In genomic region chr6:52981215-52981910, GRCh38 we compare ENCODE assay signal across 18 cellular contexts.
"Had no signal": no experiment of that assay in that cellular context is flagged by ENCODE, and none has a peak within 500 bp of the region (broad histone marks: within the 10 kb centered on the region; RNA-seq: fewer than 3 reads in every experiment).

No MANE protein-coding gene starts in this region.

- H3K27me3 ChIP-seq: breast epithelium, gastrocnemius medialis, suprapubic skin, tibial nerve had no signal

- H3K4me1 ChIP-seq: breast epithelium, gastrocnemius medialis, prostate gland, suprapubic skin, tibial nerve had no signal

- ATAC-seq: activated naive CD4-positive, alpha-beta T cell treated with anti-CD3 and anti-CD28 coated beads, Interleukin-2, amount 50 U/mL, for 72 hours; gastrocnemius medialis; left ventricle myocardium superior; natural killer cell; stimulated activated naive CD8-positive, alpha-beta T cell treated with anti-CD3 and anti-CD28 coated beads, Interleukin-15, Interleukin-2, amounts not matched to agents 100 U/mL and 50 U/mL, for 24 hours; T-helper 17 cell had no signal

- H3K27me3 Mint-ChIP-seq: central memory CD8-positive, alpha-beta T cell had no signal

- H3K9me3 ChIP-seq: breast epithelium, gastrocnemius medialis, prostate gland, suprapubic skin, tibial nerve had no signal

- DNase-seq: activated CD4-positive, alpha-beta T cell treated with anti-CD3 and anti-CD28 coated beads, Interleukin-2, amount 10 ng/mL, durations not matched to agents 7 days and 5 days; activated gamma-delta T cell; activated T-cell treated with anti-CD3 and anti-CD28 coated beads, Interleukin-2, amount 50 U/mL, for 48 hours; effector memory CD4-positive, alpha-beta T cell; gastrocnemius medialis; left ventricle myocardium superior; midbrain; natural killer cell; stimulated activated CD4-positive, alpha-beta T cell treated with anti-CD3 and anti-CD28 coated beads, Interleukin-4, amount 100 ng/mL, for 4 hours; stimulated activated naive CD8-positive, alpha-beta T cell treated with anti-CD3 and anti-CD28 coated beads, Interleukin-15, Interleukin-2, amounts not matched to agents 100 U/mL and 50 U/mL, for 24 hours; SW 1271; T-helper 17 cell had no signal

- H3K4me3 Mint-ChIP-seq: activated CD4-positive, alpha-beta T cell treated with anti-CD3 and anti-CD28 coated beads, Interleukin-2, amount 10 ng/mL, durations not matched to agents 7 days and 5 days; central memory CD8-positive, alpha-beta T cell; natural killer cell; T-helper 17 cell had no signal

- H3K36me3 ChIP-seq: breast epithelium, prostate gland had no signal

- H3K9me3 Mint-ChIP-seq: activated CD4-positive, alpha-beta T cell treated with anti-CD3 and anti-CD28 coated beads, Interleukin-2, amount 10 ng/mL, durations not matched to agents 7 days and 5 days; activated naive CD4-positive, alpha-beta T cell treated with anti-CD3 and anti-CD28 coated beads, Interleukin-2, amount 50 U/mL, for 72 hours; central memory CD8-positive, alpha-beta T cell; natural killer cell had no signal

- H3K4me3 ChIP-seq: breast epithelium, gastrocnemius medialis, prostate gland, suprapubic skin, tibial nerve had no signal

- H3K27ac ChIP-seq: breast epithelium, gastrocnemius medialis, prostate gland, suprapubic skin, tibial nerve had no signal

- H3K36me3 Mint-ChIP-seq: natural killer cell had no signal

- H3K27ac Mint-ChIP-seq: activated CD4-positive, alpha-beta T cell treated with anti-CD3 and anti-CD28 coated beads, Interleukin-2, amount 10 ng/mL, durations not matched to agents 7 days and 5 days; activated naive CD4-positive, alpha-beta T cell treated with anti-CD3 and anti-CD28 coated beads, Interleukin-2, amount 50 U/mL, for 72 hours; natural killer cell; T-helper 17 cell had no signal
